Comparison of ENCODE assay signal across 7 cellular contexts in genomic region chr19:1438933-1439358, GRCh38. TPM values are rescaled to one million over a fixed set of nuclear protein-coding genes. Genes with fewer than 3 reads are reported as not detected.
DNase-seq lines count a peak whose midpoint lies in the region; ATAC-seq and TF ChIP-seq lines count a peak whose summit lies in the region.

No MANE protein-coding gene starts in this region.

- H3K4me1 Mint-ChIP-seq in T-helper 17 cell, result peaks cover 18% of the 10 kb centered on the region
- H3K4me1 Mint-ChIP-seq in stimulated activated effector memory CD8-positive, alpha-beta T cell treated with anti-CD3 and anti-CD28 coated beads, Interleukin-12 subunit alpha, Interleukin-12 subunit beta, amount 100 ng/mL, for 72 hours, result peaks cover 31% of the 10 kb centered on the region

- no peaks in the 10 kb centered on the region for H3K9me2 ChIP-seq in hepatocyte (replicated peaks; ENCODE audit: insufficient read depth)

- H3K4me3 ChIP-seq in hepatocyte, result peak overlapping the region; percentile 59

- no peaks in the 10 kb centered on the region for H3K27me3 ChIP-seq in hepatocyte

- peak overlapping the region; percentile 98 for H3K4me2 ChIP-seq in hepatocyte

- H3K4me3 Mint-ChIP-seq in T-helper 17 cell, result peak overlapping the region; percentile 98
- H3K4me3 Mint-ChIP-seq in stimulated activated effector memory CD8-positive, alpha-beta T cell treated with anti-CD3 and anti-CD28 coated beads, Interleukin-12 subunit alpha, Interleukin-12 subunit beta, amount 100 ng/mL, for 72 hours, result peak overlapping the region; percentile 96

- H3K79me2 ChIP-seq in hepatocyte, result peaks cover 28% of the 10 kb centered on the region

- peak overlapping the region; percentile 96 for H3K27ac Mint-ChIP-seq in T-helper 17 cell
- peak overlapping the region; percentile 100 for H3K27ac Mint-ChIP-seq in stimulated activated effector memory CD8-positive, alpha-beta T cell treated with anti-CD3 and anti-CD28 coated beads, Interleukin-12 subunit alpha, Interleukin-12 subunit beta, amount 100 ng/mL, for 72 hours

- no peak for TF ChIP-seq CTCF in hepatocyte (IDR thresholded peaks at IDR 0.05; ENCODE audit: poor library complexity)

- H3K27me3 Mint-ChIP-seq in T-helper 17 cell, result no peaks in the 10 kb centered on the region

- peaks cover 6% of the 10 kb centered on the region for H3K36me3 Mint-ChIP-seq in T-helper 17 cell (ENCODE audit: low read depth)
- peaks cover 90% of the 10 kb centered on the region for H3K36me3 Mint-ChIP-seq in stimulated activated effector memory CD8-positive, alpha-beta T cell treated with anti-CD3 and anti-CD28 coated beads, Interleukin-12 subunit alpha, Interleukin-12 subunit beta, amount 100 ng/mL, for 72 hours

- 3% methylated on average over 15 of the region's 27 CpGs for WGBS in hepatocyte (ENCODE audit: low lambda C conversion rate, missing lambda C conversion rate)

- ATAC-seq in HG02840 (IDR thresholded peaks at IDR 0.05; ENCODE audit: low FRiP score, unreplicated experiment) (peak; percentile 6), T-helper 17 cell (no peak)
- ATAC-seq in stimulated activated effector memory CD8-positive, alpha-beta T cell treated with anti-CD3 and anti-CD28 coated beads, Interleukin-12 subunit alpha, Interleukin-12 subunit beta, amount 100 ng/mL, for 72 hours, result no peak

- H4K20me1 ChIP-seq in hepatocyte (ENCODE audit: insufficient read depth, poor library complexity, severe bottlenecking), result peaks cover 41% of the 10 kb centered on the region

- H3K9me3 Mint-ChIP-seq in stimulated activated effector memory CD8-positive, alpha-beta T cell treated with anti-CD3 and anti-CD28 coated beads, Interleukin-12 subunit alpha, Interleukin-12 subunit beta, amount 100 ng/mL, for 72 hours, result no peaks in the 10 kb centered on the region

- H3K36me3 ChIP-seq in hepatocyte (replicated peaks; ENCODE audit: insufficient read depth, low read depth), result no peaks in the 10 kb centered on the region

- no peak for DNase-seq in T-helper 17 cell
- DNase-seq in hepatocyte (ENCODE audit: low spot score), result peak; percentile 39
- DNase-seq in stimulated activated effector memory CD8-positive, alpha-beta T cell treated with anti-CD3 and anti-CD28 coated beads, Interleukin-12 subunit alpha, Interleukin-12 subunit beta, amount 100 ng/mL, for 72 hours (ENCODE audit: low spot score in 2 of 2), result no peak
- DNase-seq in RPMI8226, result no peak
- DNase-seq in inferior parietal cortex (ENCODE audit: extremely low spot score), result no peak
- no peak for DNase-seq in NCI-H345 (lab: John Stamatoyannopoulos, UW)

- H3K4me1 ChIP-seq in hepatocyte (ENCODE audit: insufficient read depth), result peaks cover 9% of the 10 kb centered on the region

- no peak overlapping the region for H2AFZ ChIP-seq in hepatocyte

- H3K27ac ChIP-seq in hepatocyte, result peak overlapping the region; percentile 95

- H3K9me3 ChIP-seq in T-helper 17 cell (ENCODE audit: control insufficient read depth, low read length, poor library complexity, severe bottlenecking) (no peaks in the 10 kb centered on the region), hepatocyte (ENCODE audit: low read depth) (no peaks in the 10 kb centered on the region)

RNA-seq across cellular contexts. Expression of gene RPS15, which starts 0.8 kb away (rescaled TPM):
- total RNA-seq in T-helper 17 cell (1,000 to 10,000 TPM; 1,653 to 1,678 TPM), hepatocyte (1,556 and 1,885 TPM in 2 replicates)
- polyA plus RNA-seq in hepatocyte, result 938 and 950 TPM in 2 replicates

RNA-seq across cellular contexts. Expression of gene APC2, which starts 11.0 kb away (rescaled TPM):
- total RNA-seq in T-helper 17 cell, result under 1 TPM; 0.07 to 0.44 TPM
- 0.24 and 1.2 TPM in 2 replicates for total RNA-seq in hepatocyte
- polyA plus RNA-seq in hepatocyte, result 0.36 and 0.40 TPM in 2 replicates

RNA-seq across cellular contexts. Expression of gene DAZAP1, which starts 31.6 kb away (rescaled TPM):
- total RNA-seq in T-helper 17 cell (100 to 1,000 TPM; 148 to 163 TPM), hepatocyte (42.4 and 46.8 TPM in 2 replicates)
- 35.8 and 37.9 TPM in 2 replicates for polyA plus RNA-seq in hepatocyte

RNA-seq across cellular contexts. Expression of gene GAMT, which starts 37.6 kb away (rescaled TPM):
- total RNA-seq in T-helper 17 cell, result 1 to 10 TPM; 9.0 to 9.9 TPM
- 121 and 122 TPM in 2 replicates for total RNA-seq in hepatocyte
- 148 and 170 TPM in 2 replicates for polyA plus RNA-seq in hepatocyte

RNA-seq across cellular contexts. Expression of gene C19orf25, which starts 40.1 kb away (rescaled TPM):
- total RNA-seq in T-helper 17 cell (10 to 100 TPM; 24.3 to 29.0 TPM), hepatocyte (36.3 and 36.4 TPM in 2 replicates)
- polyA plus RNA-seq in hepatocyte, result 43.6 and 65.0 TPM in 2 replicates
